Comparison of ENCODE assay signal across 25 cellular contexts in genomic region chr1:80917225-80917624, GRCh38.
"Had no signal": no experiment of that assay in that cellular context is flagged by ENCODE, and none has a peak within 500 bp of the region (broad histone marks: within the 10 kb centered on the region; RNA-seq: fewer than 3 reads in every experiment).

No MANE protein-coding gene starts in this region.

- H3K27me3 Mint-ChIP-seq: dendritic cell treated with granulocyte-macrophage colony-stimulating factor and Interleukin-4, amounts not matched to agents 40 ng/mL and 50 ng/mL, for 4 days; effector memory CD8-positive, alpha-beta T cell; naive thymus-derived CD8-positive, alpha-beta T cell; progenitor cell of endocrine pancreas; type B pancreatic cell had no signal

- H3K4me1 ChIP-seq: foreskin keratinocyte, suprapubic skin, thyroid gland, uterus had no signal

- H3K36me3 ChIP-seq: neutrophil, suprapubic skin, thyroid gland, uterus had no signal

- H3K36me3 Mint-ChIP-seq: naive thymus-derived CD8-positive, alpha-beta T cell; stimulated activated effector memory CD8-positive, alpha-beta T cell treated with anti-CD3 and anti-CD28 coated beads, Interleukin-12 subunit alpha, Interleukin-12 subunit beta, amount 100 ng/mL, for 72 hours; type B pancreatic cell had no signal

- H3K27me3 ChIP-seq: foreskin keratinocyte, neutrophil, suprapubic skin, thyroid gland, uterus had no signal

- H3K9me3 Mint-ChIP-seq: dendritic cell treated with granulocyte-macrophage colony-stimulating factor and Interleukin-4, amounts not matched to agents 40 ng/mL and 50 ng/mL, for 4 days had no signal

- H3K4me1 Mint-ChIP-seq: naive thymus-derived CD8-positive, alpha-beta T cell; stimulated activated effector memory CD8-positive, alpha-beta T cell treated with anti-CD3 and anti-CD28 coated beads, Interleukin-12 subunit alpha, Interleukin-12 subunit beta, amount 100 ng/mL, for 72 hours had no signal

- H3K27ac ChIP-seq: foreskin keratinocyte, neutrophil, suprapubic skin, thyroid gland, uterus had no signal

- H3K4me3 Mint-ChIP-seq: dendritic cell treated with granulocyte-macrophage colony-stimulating factor and Interleukin-4, amounts not matched to agents 40 ng/mL and 50 ng/mL, for 4 days; effector memory CD8-positive, alpha-beta T cell; naive thymus-derived CD8-positive, alpha-beta T cell; stimulated activated effector memory CD8-positive, alpha-beta T cell treated with anti-CD3 and anti-CD28 coated beads, Interleukin-12 subunit alpha, Interleukin-12 subunit beta, amount 100 ng/mL, for 72 hours; type B pancreatic cell had no signal

- ATAC-seq: effector memory CD8-positive, alpha-beta T cell; foreskin keratinocyte; left colon; left ventricle myocardium superior; mucosa of descending colon; naive thymus-derived CD8-positive, alpha-beta T cell; right cardiac atrium; stimulated activated effector memory CD8-positive, alpha-beta T cell treated with anti-CD3 and anti-CD28 coated beads, Interleukin-12 subunit alpha, Interleukin-12 subunit beta, amount 100 ng/mL, for 72 hours; stimulated activated naive CD8-positive, alpha-beta T cell treated with anti-CD3 and anti-CD28 coated beads, Interleukin-15, Interleukin-2, amounts not matched to agents 100 U/mL and 50 U/mL, for 24 hours had no signal

- H3K27ac Mint-ChIP-seq: dendritic cell treated with granulocyte-macrophage colony-stimulating factor and Interleukin-4, amounts not matched to agents 40 ng/mL and 50 ng/mL, for 4 days; effector memory CD8-positive, alpha-beta T cell; naive thymus-derived CD8-positive, alpha-beta T cell; progenitor cell of endocrine pancreas; stimulated activated effector memory CD8-positive, alpha-beta T cell treated with anti-CD3 and anti-CD28 coated beads, Interleukin-12 subunit alpha, Interleukin-12 subunit beta, amount 100 ng/mL, for 72 hours; type B pancreatic cell had no signal

- H3K4me3 ChIP-seq: lung, mucosa of descending colon, smooth muscle cell, suprapubic skin, thyroid gland, uterus had no signal

- H3K9me3 ChIP-seq: mucosa of descending colon, neutrophil, suprapubic skin, thyroid gland, uterus had no signal

- DNase-seq: cerebellar nuclear complex; effector memory CD8-positive, alpha-beta T cell; erythroblast; foreskin keratinocyte; head of caudate nucleus; hippocampal formation; left colon; left ventricle myocardium superior; mesendoderm; mucosa of descending colon; naive thymus-derived CD8-positive, alpha-beta T cell; right cardiac atrium; stimulated activated CD4-positive, alpha-beta T cell treated with anti-CD3 and anti-CD28 coated beads, Interleukin-4, amount 100 ng/mL, for 1 hour; stimulated activated CD8-positive, alpha-beta memory T cell treated with anti-CD3 and anti-CD28 coated beads, Interleukin-4, amount 100 ng/mL, for 48 hours; stimulated activated naive CD8-positive, alpha-beta T cell treated with anti-CD3 and anti-CD28 coated beads, Interleukin-15, Interleukin-2, amounts not matched to agents 100 U/mL and 50 U/mL, for 24 hours; thyroid gland; uterus had no signal

- H3K4me2 ChIP-seq: smooth muscle cell had no signal
